ENCODE assay signal across 8 cellular contexts in the genomic region with DNA sequence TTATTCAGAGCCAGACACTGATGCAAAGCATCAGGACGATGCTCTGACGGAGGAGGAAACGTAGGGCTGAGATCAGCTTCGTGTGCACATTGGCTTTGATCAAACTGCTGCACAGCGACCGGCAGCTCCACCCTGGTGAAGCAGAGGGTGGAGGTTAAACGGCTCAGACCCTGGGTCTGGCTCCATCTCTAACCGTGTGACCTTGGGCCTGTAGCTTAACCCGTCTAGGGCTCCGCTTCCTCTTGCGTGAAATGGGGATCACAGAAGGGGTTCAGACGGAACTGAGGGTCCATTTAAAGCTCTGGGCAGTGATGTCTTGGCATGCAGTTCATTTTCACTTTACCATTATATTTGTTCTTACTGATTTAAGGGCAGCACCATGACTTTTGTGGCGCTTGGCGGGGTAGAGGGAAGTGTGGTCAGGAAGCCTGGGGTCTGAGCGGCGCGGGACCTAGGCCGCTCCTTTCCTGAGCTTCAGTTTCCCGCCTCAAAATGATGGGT. TPM values are rescaled to one million over a fixed set of nuclear protein-coding genes. Genes with fewer than 3 reads are reported as not detected.
DNase-seq lines count a peak whose midpoint lies in the region; ATAC-seq and TF ChIP-seq lines count a peak whose summit lies in the region.

No MANE protein-coding gene starts in this region.

- ATAC-seq in GM21825 (IDR thresholded peaks at IDR 0.05; ENCODE audit: unreplicated experiment) = peak; percentile 21

- H3K36me3 ChIP-seq in ES-I3 (ENCODE audit: insufficient read depth, low read length) = no peaks in the 10 kb centered on the region

- DNase-seq in NB4 (ENCODE audit: low read depth) (peak; percentile 68), activated T-cell treated with anti-CD3 and anti-CD28 coated beads for 24 hours (ENCODE audit: low read depth) (peak; percentile 30), fibroblast of pulmonary artery (ENCODE audit: low read depth) (peak; percentile 5), occipital lobe (lab: John Stamatoyannopoulos, UW) (peak; percentile 27), H4 (ENCODE audit: low spot score) (no peak), NCI-H774 (lab: John Stamatoyannopoulos, UW) (no peak)

- H3K9me3 ChIP-seq in ES-I3 (ENCODE audit: control insufficient read depth, insufficient read depth, low read length) = no peaks in the 10 kb centered on the region

- peak overlapping the region; percentile 95 for H3K9ac ChIP-seq in ES-I3 (ENCODE audit: low read depth, low read length)

- no peak for TF ChIP-seq CTCF in NB4 (IDR thresholded peaks at IDR 0.05; ENCODE audit: low read depth, low read length)
- no peak for TF ChIP-seq CTCF in fibroblast of pulmonary artery (IDR thresholded peaks at IDR 0.05; ENCODE audit: low read length, missing control alignments)

- H3K4me3 ChIP-seq in NB4 (ENCODE audit: low read depth, low read length) (peak overlapping the region; percentile 99), fibroblast of pulmonary artery (replicated peaks; ENCODE audit: low read depth, low read length) (peak overlapping the region; percentile 77)

- H3K4me1 ChIP-seq in ES-I3 (ENCODE audit: insufficient read depth, low read length) = peaks cover 7% of the 10 kb centered on the region; the same call in 1 of the 2 replicates

- TF ChIP-seq POLR2A in NB4 (IDR thresholded peaks at IDR 0.05; ENCODE audit: extremely low read depth, insufficient read length) = no peak

RNA-seq across cellular contexts. Expression of a gene that starts 0.6 kb away (rescaled TPM):
- total RNA-seq in occipital lobe = 28.5 TPM
- 6.8 and 7.6 TPM in 2 replicates for total RNA-seq in H4 (2014; rRNA removed; shearing (Covaris generic))

Comparison
In these comparisons a context has a peak if more than half of its experiments do, and no peak if none do; other contexts are left out.
1. DNase-seq: peak in NB4 (single experiment), activated T-cell treated with anti-CD3 and anti-CD28 coated beads for 24 hours (single experiment), fibroblast of pulmonary artery (single experiment) and occipital lobe (single experiment); none in H4 (single experiment) and NCI-H774 (single experiment).